Comparison of ENCODE assay signal across 12 cellular contexts in the genomic region with DNA sequence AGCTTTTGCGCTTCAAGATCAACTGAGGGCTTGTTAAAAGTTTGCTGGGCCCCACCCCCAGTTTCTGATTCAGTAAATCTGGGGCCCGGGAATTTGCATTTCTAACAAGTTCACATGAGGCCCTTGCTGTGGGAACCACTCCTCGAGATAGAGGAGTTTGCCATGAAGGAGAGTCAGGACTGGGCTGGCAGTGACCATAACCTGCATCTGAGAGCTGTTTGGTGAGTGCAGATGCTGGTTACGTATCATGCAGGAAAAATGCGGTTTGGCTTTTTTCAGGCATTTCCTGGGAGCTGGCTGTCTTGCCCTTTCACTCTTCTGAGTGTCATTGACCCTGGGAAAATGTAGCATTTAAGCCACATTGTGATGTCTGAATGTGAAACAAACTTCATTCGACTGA. TPM values are rescaled to one million over a fixed set of nuclear protein-coding genes. Genes with fewer than 3 reads are reported as not detected.
A peak's percentile ranks its signal among the peaks of the same experiment; 100 is the strongest.
DNase-seq lines count a peak whose midpoint lies in the region; ATAC-seq and TF ChIP-seq lines count a peak whose summit lies in the region.
"Had no signal": no experiment of that assay in that cellular context is flagged by ENCODE, and none has a peak within 500 bp of the region (broad histone marks: within the 10 kb centered on the region; RNA-seq: fewer than 3 reads in every experiment).

No MANE protein-coding gene starts in this region.

- H3K27ac ChIP-seq in GM23338 (ENCODE audit: low read depth) (no peak overlapping the region), gastroesophageal sphincter (peak overlapping the region; percentile 37 to 91 (median 86)), skeletal muscle tissue (ENCODE audit: low read depth, low read length) (peak overlapping the region; percentile 98)
- H3K27ac ChIP-seq: VCaP had no signal

- H3K4me1 ChIP-seq in GM23338 (ENCODE audit: insufficient read depth) = peaks cover 29% of the 10 kb centered on the region
- H3K4me1 ChIP-seq in adipocyte (ENCODE audit: control insufficient read depth, insufficient read depth, low read length) = peaks cover 69% of the 10 kb centered on the region
- H3K4me1 ChIP-seq in gastroesophageal sphincter = peaks cover 3 to 90% (median 42%) of the 10 kb centered on the region in 3 donors
- H3K4me1 ChIP-seq in skeletal muscle tissue (ENCODE audit: control insufficient read depth in 3 of 3, insufficient read depth in 3 of 3, low read length in 3 of 3) = peaks cover 71 to 87% (median 85%) of the 10 kb centered on the region in 3 donors

- H4K20me1 ChIP-seq in GM23338 (replicated peaks; ENCODE audit: insufficient read depth) = peaks cover 4% of the 10 kb centered on the region

- H2AFZ ChIP-seq in GM23338 = no peak overlapping the region

- no peak for TF ChIP-seq EP300 in gastroesophageal sphincter (IDR thresholded peaks at IDR 0.05)

- H3K4me1 Mint-ChIP-seq in GM23338 = peaks cover 45% of the 10 kb centered on the region
- H3K4me1 Mint-ChIP-seq in mesothelial cell of epicardium = peaks cover 9% of the 10 kb centered on the region

- TF ChIP-seq CTCF in GM23338 (conservative IDR thresholded peaks at IDR 0.05; ENCODE audit: low read depth in 2 of 2) (no peak), gastroesophageal sphincter (IDR thresholded peaks at IDR 0.05) (no peak), mesothelial cell of epicardium (IDR thresholded peaks at IDR 0.05; ENCODE audit: unreplicated experiment) (no peak)

- H3K4me3 Mint-ChIP-seq in GM23338 (no peak overlapping the region), mesothelial cell of epicardium (no peak overlapping the region)
- H3K4me3 Mint-ChIP-seq: activated naive CD8-positive, alpha-beta T cell had no signal

- no peak overlapping the region for H3K27ac Mint-ChIP-seq in GM23338
- H3K27ac Mint-ChIP-seq in mesothelial cell of epicardium = no peak overlapping the region
- H3K27ac Mint-ChIP-seq: activated naive CD8-positive, alpha-beta T cell had no signal

- H3K9me2 ChIP-seq in GM23338 (ENCODE audit: insufficient read depth) = no peaks in the 10 kb centered on the region

- H3K27me3 ChIP-seq in GM23338 (ENCODE audit: insufficient read depth) (no peaks in the 10 kb centered on the region), adipocyte (replicated peaks; ENCODE audit: control insufficient read depth, insufficient read depth, low read length) (no peaks in the 10 kb centered on the region), gastroesophageal sphincter (no peaks in the 10 kb centered on the region), skeletal muscle tissue (ENCODE audit: control insufficient read depth in 3 of 3, insufficient read depth in 3 of 3, low read length in 3 of 3) (no peaks in the 10 kb centered on the region)
- H3K27me3 ChIP-seq: pancreas had no signal

- no peaks in the 10 kb centered on the region for H3K36me3 ChIP-seq in GM23338 (ENCODE audit: insufficient read depth)
- no peaks in the 10 kb centered on the region for H3K36me3 ChIP-seq in adipocyte (ENCODE audit: control insufficient read depth, insufficient read depth, low read length, severe bottlenecking)
- no peaks in the 10 kb centered on the region for H3K36me3 ChIP-seq in gastroesophageal sphincter
- H3K36me3 ChIP-seq in skeletal muscle tissue (ENCODE audit: control insufficient read depth in 3 of 3, insufficient read depth in 3 of 3, low read length in 3 of 3) = no peaks in the 10 kb centered on the region
- H3K36me3 ChIP-seq: pancreas had no signal

- 57 to 75% methylated on average over 1 to 6 of the region's 6 CpGs for WGBS in gastroesophageal sphincter (ENCODE audit: low coverage in 1 of 2), 2 donors

- no peak overlapping the region for H3K4me2 ChIP-seq in GM23338

- H3K27me3 Mint-ChIP-seq in GM23338 (ENCODE audit: insufficient read depth, low read depth, poor library complexity) (peaks cover 10% of the 10 kb centered on the region), mesothelial cell of epicardium (ENCODE audit: low read depth) (no peaks in the 10 kb centered on the region)
- H3K27me3 Mint-ChIP-seq: activated naive CD8-positive, alpha-beta T cell had no signal

- H3K9me3 ChIP-seq in adipocyte (ENCODE audit: control insufficient read depth, low read length) = no peaks in the 10 kb centered on the region
- no peaks in the 10 kb centered on the region for H3K9me3 ChIP-seq in gastroesophageal sphincter
- no peaks in the 10 kb centered on the region for H3K9me3 ChIP-seq in skeletal muscle tissue (ENCODE audit: control insufficient read depth in 3 of 3, low read length in 3 of 3)
- H3K9me3 ChIP-seq: pancreas had no signal

- no peaks in the 10 kb centered on the region for H3K79me2 ChIP-seq in GM23338 (replicated peaks; ENCODE audit: insufficient read depth)

- H3K9me3 Mint-ChIP-seq in GM23338 (no peaks in the 10 kb centered on the region; the same call in 2 of the 3 replicates), mesothelial cell of epicardium (no peaks in the 10 kb centered on the region)

- peak; percentile 17 for DNase-seq in GM23338 (ENCODE audit: low spot score)
- peak; percentile 50 for DNase-seq in adipocyte (ENCODE audit: low read depth)
- no peak for DNase-seq in mesothelial cell of epicardium (ENCODE audit: low spot score in 2 of 2, unreplicated experiment in 2 of 2)
- DNase-seq in RKO (ENCODE audit: low spot score) = no peak
- DNase-seq: NCI-H748 treated with DMSO at 0.1 percent for 48 hours, pancreas had no signal

- H3K4me3 ChIP-seq in GM23338 (no peak overlapping the region), adipocyte (ENCODE audit: low read length) (no peak overlapping the region), gastroesophageal sphincter (no peak overlapping the region), skeletal muscle tissue (ENCODE audit: low read length in 3 of 3) (no peak overlapping the region)
- H3K4me3 ChIP-seq: pancreas had no signal

- no peaks in the 10 kb centered on the region for H3F3A ChIP-seq in GM23338 (replicated peaks; ENCODE audit: low read depth)

- TF ChIP-seq POLR2A in gastroesophageal sphincter (IDR thresholded peaks at IDR 0.05) = no peak

- H3K36me3 Mint-ChIP-seq in GM23338 (ENCODE audit: low read depth) = no peaks in the 10 kb centered on the region
- H3K36me3 Mint-ChIP-seq in mesothelial cell of epicardium = no peaks in the 10 kb centered on the region

- H3K9ac ChIP-seq in adipocyte (ENCODE audit: low read length) = no peak overlapping the region
- H3K9ac ChIP-seq in skeletal muscle tissue (ENCODE audit: low read depth in 1 of 3, low read length in 3 of 3) = peak overlapping the region in 1 of 3 donors; percentile 90

- ATAC-seq in GM23338 = no peak
- ATAC-seq in gastroesophageal sphincter = no peak
- no peak for ATAC-seq in GM18511 (IDR thresholded peaks at IDR 0.05; ENCODE audit: unreplicated experiment)
- no peak for ATAC-seq in HG02852 (IDR thresholded peaks at IDR 0.05; ENCODE audit: unreplicated experiment)

TF ChIP-seq in GM23338, 12 proteins besides CTCF, POLR2A, EP300 and RAD21 (continues in another document):
- TF ChIP-seq REST (IDR thresholded peaks at IDR 0.05; ENCODE audit: unreplicated experiment) (no peak), POLR2AphosphoS5 (IDR thresholded peaks at IDR 0.05; ENCODE audit: low read depth) (no peak), JUNB (IDR thresholded peaks at IDR 0.05; ENCODE audit: unreplicated experiment) (no peak), STAT1 (IDR thresholded peaks at IDR 0.05; ENCODE audit: unreplicated experiment) (no peak)

RNA-seq across cellular contexts. Expression of gene ANGPTL2, which starts 9.4 kb away (rescaled TPM):
- 5.2 and 7.1 TPM in 2 replicates for total RNA-seq in GM23338 (2014; rRNA removed; shearing (Covaris generic))
- 2.9 and 3.1 TPM in 2 replicates for polyA plus RNA-seq in GM23338 (2016; fragmentation: Nextera tagmentation; extraction: Ambion mirVana)
- total RNA-seq in gastroesophageal sphincter (10 to 100 TPM; 36.5 to 52.5 (median 50.8) TPM), skeletal muscle tissue (37.6 TPM), mesothelial cell of epicardium (15.5 to 16.6 TPM (median 16.6 TPM) in 3 replicates)

Comparison
In these comparisons a context has a peak if more than half of its experiments do, and no peak if none do; other contexts are left out.
1. DNase-seq: peak in GM23338 (single experiment) and adipocyte (single experiment); none in mesothelial cell of epicardium (0 of 2) and RKO (single experiment).